ENCODE assay signal across 1 cellular context in genomic region chr9:23686896-23687295, GRCh38.
TF ChIP-seq lines count a peak whose summit lies in the region.

No MANE protein-coding gene starts in this region.

TF ChIP-seq in GM12878, 131 proteins besides CTCF, POLR2A, EP300 and RAD21 (continued from another document):
- TF ChIP-seq PRDM15 (CRISPR knock-in tag; IDR thresholded peaks at IDR 0.05): no peak
- no peak for TF ChIP-seq CBFB (IDR thresholded peaks at IDR 0.05; ENCODE audit: low read depth)
- no peak for TF ChIP-seq KLF5 (IDR thresholded peaks at IDR 0.05; ENCODE audit: partially characterized antibody)
- no peak for TF ChIP-seq BMI1 (IDR thresholded peaks at IDR 0.05; ENCODE audit: borderline replicate concordance)
- TF ChIP-seq PML (IDR thresholded peaks at IDR 0.05; ENCODE audit: low read length): no peak
- TF ChIP-seq STAT3 (IDR thresholded peaks at IDR 0.05; ENCODE audit: low read depth, low read length): no peak
- no peak for TF ChIP-seq RELA (IDR thresholded peaks at IDR 0.05; ENCODE audit: borderline replicate concordance, partially characterized antibody)
- TF ChIP-seq SMAD5 (IDR thresholded peaks at IDR 0.05; ENCODE audit: low read depth): no peak
- TF ChIP-seq CREM (IDR thresholded peaks at IDR 0.05; ENCODE audit: low read depth): no peak
- no peak for TF ChIP-seq USF1 (IDR thresholded peaks at IDR 0.05; ENCODE audit: borderline replicate concordance, extremely low read length, insufficient read depth, low read depth, low read length)
- no peak for TF ChIP-seq SIN3A (IDR thresholded peaks at IDR 0.05; ENCODE audit: low read depth, low read length)
- TF ChIP-seq SKIL (IDR thresholded peaks at IDR 0.05; ENCODE audit: low read depth, poor library complexity, severe bottlenecking): no peak
- TF ChIP-seq NBN (IDR thresholded peaks at IDR 0.05): no peak
- TF ChIP-seq ZSCAN29 (IDR thresholded peaks at IDR 0.05): no peak
- no peak for TF ChIP-seq CBX3 (IDR thresholded peaks at IDR 0.05; ENCODE audit: borderline replicate concordance, low read depth)
